In the genomic region with DNA sequence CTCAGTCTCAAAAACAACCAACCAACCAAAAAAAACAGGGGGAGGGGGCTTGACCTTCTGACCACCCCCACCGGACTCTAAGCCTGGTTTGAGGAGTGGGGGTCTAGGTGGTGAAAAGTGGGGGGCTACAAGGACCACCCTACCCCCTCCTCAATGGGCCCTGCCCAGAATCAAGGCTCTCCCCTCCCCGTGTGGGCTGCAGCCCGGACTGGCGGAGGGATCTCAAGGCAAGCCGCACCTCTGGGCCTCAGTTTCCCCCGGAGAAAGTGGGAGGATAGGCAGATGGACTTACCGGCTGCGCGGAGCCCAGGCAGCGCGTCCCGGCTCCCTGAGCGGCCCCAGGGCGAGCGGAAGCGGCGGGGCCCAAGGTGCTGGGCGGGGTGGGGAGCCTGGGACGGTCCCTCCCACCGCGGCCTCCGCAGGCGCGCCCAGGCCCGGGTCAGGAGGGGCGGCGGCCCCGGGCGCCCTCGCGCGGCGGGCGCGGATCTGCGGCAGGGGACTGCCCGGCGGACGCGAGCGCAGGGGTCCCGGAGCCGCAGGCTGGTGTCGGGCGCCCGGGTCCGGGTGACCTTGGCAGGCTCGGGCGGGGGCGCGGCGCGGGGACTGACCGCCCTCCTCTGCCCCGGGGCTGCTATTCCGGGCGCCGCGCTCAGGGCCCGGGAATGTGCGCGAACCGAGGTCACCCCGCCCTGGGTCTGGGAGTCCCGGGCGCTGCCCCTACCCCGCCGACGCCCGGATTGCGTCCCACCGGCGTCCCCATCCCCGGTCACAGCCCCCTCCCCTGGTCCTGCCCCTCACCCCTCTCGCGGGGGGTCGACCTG, we compare ENCODE assay signal across 8 cellular contexts. TPM values are rescaled to one million over a fixed set of nuclear protein-coding genes. Genes with fewer than 3 reads are reported as not detected.
DNase-seq lines count a peak whose midpoint lies in the region; ATAC-seq and TF ChIP-seq lines count a peak whose summit lies in the region.

Gene ADAMTSL5 (minus strand): TSS at position 349 of the 821 bp plus-strand sequence. CDS start 2,076 bp downstream, outside the sequence.

- no peak within 1 kb of the TSS for H3K23ac ChIP-seq in mesendoderm (ENCODE audit: low read length)

- no peaks in the 10 kb centered on the region for H3K9me3 ChIP-seq in HUES48 (ENCODE audit: control insufficient read depth, insufficient read depth, low read length)

- peaks cover 15% of the 10 kb centered on the region for H3K27me3 ChIP-seq in HUES48 (ENCODE audit: control insufficient read depth, insufficient read depth, low read length)
- no peaks in the 10 kb centered on the region for H3K27me3 ChIP-seq in mesendoderm (ENCODE audit: insufficient read depth, low read length, poor library complexity)

- CTCF ChIA-PET in AG04449 (lab: Yijun Ruan, JAX) (interaction anchor here (1.3 to 1.6 kb wide), 2 partner anchors 9 to 52 kb away, joined by 3 read pairs; no protein-coding TSS in a partner anchor), activated B cell treated with CpG ODN at 0.5 μM for 24 hours (lab: Charles Lee) (no interaction called here)

- no peaks in the 10 kb centered on the region for H3K36me3 Mint-ChIP-seq in activated B cell treated with CpG ODN at 0.5 μM for 24 hours (ENCODE audit: low read depth)

- intact Hi-C loops in activated B cell treated with CpG ODN at 0.5 μM for 24 hours (cut with micrococcal nuclease), result loop anchor here (2.0 kb wide), 2 partner anchors 42 to 74 kb away; partner anchors contain the start of gene RPS15

- peak within 1 kb of the TSS; percentile 60 for H3K56ac ChIP-seq in mesendoderm (ENCODE audit: low read length)

- H4K8ac ChIP-seq in mesendoderm (ENCODE audit: low read depth, low read length), result no peak within 1 kb of the TSS

- peak within 1 kb of the TSS; percentile 19 for H3K18ac ChIP-seq in mesendoderm (ENCODE audit: low read length)

- H3K4me1 Mint-ChIP-seq in activated B cell treated with CpG ODN at 0.5 μM for 24 hours, result peaks cover 7% of the 10 kb centered on the region

- WGBS in mesendoderm (ENCODE audit: extremely low coverage, insufficient coverage, low lambda C conversion rate), result no CpG with 5 or more reads among the region's 77 CpGs

- peaks cover 36% of the 10 kb centered on the region for H3K27me3 Mint-ChIP-seq in activated B cell treated with CpG ODN at 0.5 μM for 24 hours

- H2BK15ac ChIP-seq in mesendoderm (replicated peaks; ENCODE audit: low read depth), result no peak within 1 kb of the TSS

- POLR2A ChIA-PET in AG04449 (lab: Yijun Ruan, JAX) (no interaction called here), activated B cell treated with CpG ODN at 0.5 μM for 24 hours (lab: Charles Lee) (no interaction called here)

- H3K4me3 ChIP-seq in AG04449 (ENCODE audit: low read depth, low read length) (peak within 1 kb of the TSS; percentile 60), HUES48 (ENCODE audit: low read depth, low read length) (peak within 1 kb of the TSS; percentile 48), choroid plexus epithelial cell (ENCODE audit: low read depth, low read length) (peak within 1 kb of the TSS; percentile 43), mesendoderm (ENCODE audit: low read length) (no peak within 1 kb of the TSS)

- peak within 1 kb of the TSS; percentile 24 for H3K4me3 Mint-ChIP-seq in activated B cell treated with CpG ODN at 0.5 μM for 24 hours

- no peak within 1 kb of the TSS for H2BK120ac ChIP-seq in mesendoderm (ENCODE audit: low read depth, low read length)

- H3K4me1 ChIP-seq in HUES48 (ENCODE audit: control insufficient read depth, insufficient read depth, low read length) (no peaks in the 10 kb centered on the region), mesendoderm (ENCODE audit: control insufficient read depth, low read depth, low read length) (no peaks in the 10 kb centered on the region)

- no peak within 1 kb of the TSS for H3K4me2 ChIP-seq in mesendoderm (ENCODE audit: low read length)

- no peak for DNase-seq in AG04449 (ENCODE audit: low read depth, low spot score)
- DNase-seq in activated B cell treated with CpG ODN at 0.5 μM for 24 hours, result peak; percentile 39
- DNase-seq in choroid plexus epithelial cell (ENCODE audit: low read depth), result peak; percentile 19
- DNase-seq in mesendoderm, result peak; percentile 54
- peak; percentile 6 to 64 for DNase-seq in stimulated activated CD8-positive, alpha-beta memory T cell treated with anti-CD3 and anti-CD28 coated beads, Interleukin-7, amount 100 ng/mL, for 4 hours (ENCODE audit: low read depth in 2 of 2)
- DNase-seq in NCI-H1436 treated with DMSO at 0.1 percent for 48 hours (lab: John Stamatoyannopoulos, UW), result no peak
- no peak for DNase-seq in Kasumi-1 (lab: John Stamatoyannopoulos, UW)

- peak; percentile 73 for ATAC-seq in activated B cell treated with CpG ODN at 0.5 μM for 24 hours (ENCODE audit: low read depth)

- no peaks in the 10 kb centered on the region for H3K9me3 Mint-ChIP-seq in activated B cell treated with CpG ODN at 0.5 μM for 24 hours

- H3K36me3 ChIP-seq in HUES48 (ENCODE audit: control insufficient read depth, insufficient read depth, low read length), result no peaks in the 10 kb centered on the region
- H3K36me3 ChIP-seq in mesendoderm (ENCODE audit: control insufficient read depth, insufficient read depth, low read length), result no peaks in the 10 kb centered on the region

- TF ChIP-seq CTCF in AG04449 (IDR thresholded peaks at IDR 0.05; ENCODE audit: insufficient read depth, low read length, missing control alignments), result no peak
- no peak for TF ChIP-seq CTCF in activated B cell treated with CpG ODN at 0.5 μM for 24 hours (IDR thresholded peaks at IDR 0.05)
- TF ChIP-seq CTCF in choroid plexus epithelial cell (conservative IDR thresholded peaks at IDR 0.05; ENCODE audit: low read depth, low read length), result no peak

- H3K4ac ChIP-seq in mesendoderm (ENCODE audit: low read depth, low read length), result no peak within 1 kb of the TSS

- no peaks in the 10 kb centered on the region for H3K79me2 ChIP-seq in mesendoderm (ENCODE audit: control insufficient read depth, insufficient read depth, low read length)

- no peak within 1 kb of the TSS for H2AK5ac ChIP-seq in mesendoderm (ENCODE audit: low read length)

- H3K9ac ChIP-seq in HUES48 (ENCODE audit: low read depth, low read length), result no peak within 1 kb of the TSS
- H3K9ac ChIP-seq in mesendoderm (ENCODE audit: low read length), result peak within 1 kb of the TSS; percentile 38

- H4K5ac ChIP-seq in mesendoderm (ENCODE audit: low read length), result no peak within 1 kb of the TSS

- peak within 1 kb of the TSS; percentile 0 for H3K27ac Mint-ChIP-seq in activated B cell treated with CpG ODN at 0.5 μM for 24 hours

- H3K79me1 ChIP-seq in mesendoderm (ENCODE audit: low read length), result no peaks in the 10 kb centered on the region

- H2BK5ac ChIP-seq in mesendoderm (ENCODE audit: low read length), result no peak within 1 kb of the TSS

- no peak within 1 kb of the TSS for H3K27ac ChIP-seq in HUES48 (ENCODE audit: low read depth, low read length)
- no peak within 1 kb of the TSS for H3K27ac ChIP-seq in mesendoderm (ENCODE audit: low read depth, low read length)

RNA-seq across cellular contexts. Expression of gene ADAMTSL5, which starts in this region (rescaled TPM):
- not detected in 2 replicates for total RNA-seq in activated B cell treated with CpG ODN at 0.5 μM for 24 hours
- polyA plus RNA-seq in mesendoderm (2013, experiment 1 of 2), result 0.11 TPM
- 0.11 TPM for polyA plus RNA-seq in mesendoderm (2013, experiment 2 of 2)

Comparison
In these comparisons a context has a peak if more than half of its experiments do, and no peak if none do; other contexts are left out.
1. Peak in DNase-seq and ATAC-seq in activated B cell treated with CpG ODN at 0.5 μM for 24 hours; RNA of the gene not detected or under 1 TPM.
2. DNase-seq: peak in choroid plexus epithelial cell (single experiment), mesendoderm (single experiment) and stimulated activated CD8-positive, alpha-beta memory T cell treated with anti-CD3 and anti-CD28 coated beads, Interleukin-7, amount 100 ng/mL, for 4 hours (2 of 2); none in AG04449 (single experiment), NCI-H1436 treated with DMSO at 0.1 percent for 48 hours (single experiment) and Kasumi-1 (0 of 2).